1 cellular context compared by ENCODE assay signal in genomic region chr11:107691003-107691402, GRCh38.
TF ChIP-seq lines count a peak whose summit lies in the region.

No MANE protein-coding gene starts in this region.

TF ChIP-seq in HEK293, 187 proteins besides CTCF, POLR2A, EP300 and RAD21 (continued from another document):
- TF ChIP-seq ZSCAN18 (tag by site-specific recombination; IDR thresholded peaks at IDR 0.05): no peak
- no peak for TF ChIP-seq ZNF658 (tag by site-specific recombination; IDR thresholded peaks at IDR 0.05)
- TF ChIP-seq ZNF311 (tag by site-specific recombination; IDR thresholded peaks at IDR 0.05; ENCODE audit: borderline replicate concordance): no peak
- TF ChIP-seq ZNF148 (tag by site-specific recombination; IDR thresholded peaks at IDR 0.05; ENCODE audit: borderline replicate concordance): no peak
- TF ChIP-seq ZNF776 (tag by site-specific recombination; IDR thresholded peaks at IDR 0.05; ENCODE audit: borderline replicate concordance): no peak
- no peak for TF ChIP-seq ZNF645 (tag by site-specific recombination; IDR thresholded peaks at IDR 0.05)
- no peak for TF ChIP-seq ZBTB7A (tag by site-specific recombination; IDR thresholded peaks at IDR 0.05; ENCODE audit: low read depth)
- TF ChIP-seq ZNF26 (tag by site-specific recombination; IDR thresholded peaks at IDR 0.05): no peak
- no peak for TF ChIP-seq ZNF362 (tag by site-specific recombination; IDR thresholded peaks at IDR 0.05)
- TF ChIP-seq ZNF274 (IDR thresholded peaks at IDR 0.05; ENCODE audit: low read length): no peak
- no peak for TF ChIP-seq ZNF274 (tag by site-specific recombination; IDR thresholded peaks at IDR 0.05; ENCODE audit: borderline replicate concordance)
- TF ChIP-seq ZNF792 (tag by site-specific recombination; IDR thresholded peaks at IDR 0.05): no peak
- no peak for TF ChIP-seq ZNF248 (tag by site-specific recombination; IDR thresholded peaks at IDR 0.05)
- TF ChIP-seq ZIC2 (tag by site-specific recombination; IDR thresholded peaks at IDR 0.05): no peak
- TF ChIP-seq KLF8 (tag by site-specific recombination; IDR thresholded peaks at IDR 0.05): 0 out of 2 replicates have a peak, but pooled peaks have one; percentile 22
- TF ChIP-seq ZBTB20 (tag by site-specific recombination; IDR thresholded peaks at IDR 0.05): no peak
- no peak for TF ChIP-seq ZSCAN16 (tag by site-specific recombination; IDR thresholded peaks at IDR 0.05)
- no peak for TF ChIP-seq ZFP41 (tag by site-specific recombination; IDR thresholded peaks at IDR 0.05; ENCODE audit: borderline replicate concordance)
- TF ChIP-seq ZNF626 (tag by site-specific recombination; IDR thresholded peaks at IDR 0.05): no peak
- TF ChIP-seq EGR2 (tag by site-specific recombination; IDR thresholded peaks at IDR 0.05; ENCODE audit: low read depth): no peak
- no peak for TF ChIP-seq ZBTB8A (tag by site-specific recombination; IDR thresholded peaks at IDR 0.05)
- 0 out of 2 replicates have a peak, but pooled peaks have one; percentile 18 for TF ChIP-seq ZNF629 (tag by site-specific recombination; IDR thresholded peaks at IDR 0.05)
- TF ChIP-seq KLF10 (tag by site-specific recombination; IDR thresholded peaks at IDR 0.05): no peak
- no peak for TF ChIP-seq ZBTB11 (tag by site-specific recombination; conservative IDR thresholded peaks at IDR 0.05; ENCODE audit: low read depth)
- TF ChIP-seq ZNF473 (tag by site-specific recombination; IDR thresholded peaks at IDR 0.05): no peak
- peak; percentile 71; the same call in 1 of the 2 replicates for TF ChIP-seq PRDM6 (tag by site-specific recombination; IDR thresholded peaks at IDR 0.05)
- TF ChIP-seq HIC1 (tag by site-specific recombination; IDR thresholded peaks at IDR 0.05): no peak
- no peak for TF ChIP-seq ZNF24 (tag by site-specific recombination; IDR thresholded peaks at IDR 0.05)
- no peak for TF ChIP-seq ZNF155 (tag by site-specific recombination; IDR thresholded peaks at IDR 0.05)
